Comparison of ENCODE assay signal across 8 cellular contexts in the genomic region with DNA sequence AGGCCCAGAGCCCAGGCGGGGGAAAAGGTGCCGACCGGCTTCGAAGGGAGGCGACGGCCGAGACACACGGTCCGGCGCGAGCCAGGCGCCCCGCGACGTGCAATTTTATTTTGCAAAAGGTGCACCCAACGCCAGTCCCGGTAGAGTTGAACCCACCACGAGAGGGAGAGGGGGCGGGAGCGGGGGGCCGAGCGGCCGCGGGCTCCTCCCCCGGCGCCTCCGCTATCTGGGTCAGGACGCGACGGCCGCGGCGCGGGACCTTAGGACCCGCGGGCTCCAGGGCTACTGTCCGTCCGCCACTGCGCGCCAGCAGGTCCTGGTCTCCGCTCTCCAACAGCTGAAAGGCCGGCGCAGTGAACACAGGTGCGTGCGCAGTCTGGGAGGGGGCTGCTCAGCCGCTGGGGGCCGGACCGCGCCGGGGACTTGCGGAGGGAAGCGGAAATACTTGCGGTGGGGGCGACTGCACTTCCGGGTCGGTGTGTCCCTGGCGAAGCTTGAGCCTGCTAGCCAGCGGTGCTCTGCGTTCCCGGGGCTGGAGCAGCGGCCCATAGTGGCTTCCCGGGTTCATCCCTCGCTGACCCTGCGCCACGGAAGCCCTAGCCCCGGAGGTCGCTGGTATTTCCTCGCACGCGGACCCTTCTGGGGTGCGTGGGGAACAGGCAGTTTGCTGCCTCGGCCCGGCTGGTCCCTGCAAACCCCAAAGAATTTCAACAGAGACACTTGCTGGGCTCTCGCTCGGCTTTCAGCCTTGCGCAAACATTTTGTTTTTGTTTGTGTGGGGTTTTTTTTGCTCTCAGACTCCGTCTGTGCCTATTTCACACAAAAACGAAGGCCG. TPM values are rescaled to one million over a fixed set of nuclear protein-coding genes. Genes with fewer than 3 reads are reported as not detected.
A peak's percentile ranks its signal among the peaks of the same experiment; 100 is the strongest.
DNase-seq lines count a peak whose midpoint lies in the region; ATAC-seq, FAIRE-seq and TF ChIP-seq lines count a peak whose summit lies in the region.

Gene RMDN2, plus strand, starts transcription at position 225 of the 835 bp plus-strand sequence. CDS start 3,991 bp downstream, outside the sequence.

- peak within 1 kb of the TSS; percentile 91 for H2AFZ ChIP-seq in OCI-LY3 (ENCODE audit: low read depth, low read length)

- H4K20me1 ChIP-seq in OCI-LY3 (ENCODE audit: insufficient read depth, low read length): no peaks in the 10 kb centered on the region

- H3K9me3 ChIP-seq in OCI-LY3 (ENCODE audit: insufficient read depth, low read length) (no peaks in the 10 kb centered on the region), mucosa of descending colon (no peaks in the 10 kb centered on the region)

- H3K27ac ChIP-seq in OCI-LY3 (ENCODE audit: low read length): peak within 1 kb of the TSS; percentile 40
- H3K27ac ChIP-seq in epithelial cell of prostate: peak within 1 kb of the TSS; percentile 58

- peaks cover 27% of the 10 kb centered on the region for H3K27me3 ChIP-seq in OCI-LY3 (ENCODE audit: low read depth, low read length)

- H3K9ac ChIP-seq in OCI-LY3 (ENCODE audit: low read length): peak within 1 kb of the TSS; percentile 84

- H3K4me1 ChIP-seq in OCI-LY3 (ENCODE audit: low read length) (no peaks in the 10 kb centered on the region), mucosa of descending colon (ENCODE audit: low read depth) (peaks cover 19% of the 10 kb centered on the region)

- DNase-seq in COR-L47 (lab: John Stamatoyannopoulos, UW): peak; percentile 90
- peak; percentile 96 for DNase-seq in HTR-8/SVneo (ENCODE audit: insufficient read length, low spot score)
- peak; percentile 77 for DNase-seq in activated T-cell treated with anti-CD3 and anti-CD28 coated beads for 24 hours (ENCODE audit: low read depth)
- DNase-seq in epithelial cell of prostate (ENCODE audit: low read depth, low spot score): no peak
- peak; percentile 93 to 96 (median 95) for DNase-seq in mucosa of descending colon
- peak; percentile 79 for DNase-seq in stimulated activated CD8-positive, alpha-beta memory T cell treated with anti-CD3 and anti-CD28 coated beads, Interleukin-4, amount 100 ng/mL, for 24 hours (ENCODE audit: low read depth)

- FAIRE-seq in HTR-8/SVneo (lab: Jason Lieb, UNC): peak; percentile 93

- ATAC-seq in GM21360 (IDR thresholded peaks at IDR 0.05; ENCODE audit: unreplicated experiment) (peak; percentile 86), mucosa of descending colon (peak; percentile 89)

- no peaks in the 10 kb centered on the region for H3K36me3 ChIP-seq in OCI-LY3 (replicated peaks; ENCODE audit: low read depth, low read length)
- no peaks in the 10 kb centered on the region for H3K36me3 ChIP-seq in mucosa of descending colon (ENCODE audit: low read depth)

- intact Hi-C loops in mucosa of descending colon (cut with DNase I, micrococcal nuclease): no loop called here

- TF ChIP-seq CTCF in OCI-LY3 (IDR thresholded peaks at IDR 0.05; ENCODE audit: low read depth, low read length) (no peak), mucosa of descending colon (IDR thresholded peaks at IDR 0.05) (no peak)

- H3K79me2 ChIP-seq in OCI-LY3 (ENCODE audit: low read length): no peaks in the 10 kb centered on the region

- peak within 1 kb of the TSS; percentile 90 for H3K4me2 ChIP-seq in OCI-LY3 (ENCODE audit: low read length)

- peak within 1 kb of the TSS; percentile 93 for H3K4me3 ChIP-seq in OCI-LY3 (ENCODE audit: low read length)
- H3K4me3 ChIP-seq in mucosa of descending colon: peak within 1 kb of the TSS; percentile 80

RNA-seq across cellular contexts. Expression of gene RMDN2, which starts in this region (rescaled TPM):
- 10 to 100 TPM; 22.8 to 46.2 (median 28.5) TPM for total RNA-seq in mucosa of descending colon
